In the genomic region with DNA sequence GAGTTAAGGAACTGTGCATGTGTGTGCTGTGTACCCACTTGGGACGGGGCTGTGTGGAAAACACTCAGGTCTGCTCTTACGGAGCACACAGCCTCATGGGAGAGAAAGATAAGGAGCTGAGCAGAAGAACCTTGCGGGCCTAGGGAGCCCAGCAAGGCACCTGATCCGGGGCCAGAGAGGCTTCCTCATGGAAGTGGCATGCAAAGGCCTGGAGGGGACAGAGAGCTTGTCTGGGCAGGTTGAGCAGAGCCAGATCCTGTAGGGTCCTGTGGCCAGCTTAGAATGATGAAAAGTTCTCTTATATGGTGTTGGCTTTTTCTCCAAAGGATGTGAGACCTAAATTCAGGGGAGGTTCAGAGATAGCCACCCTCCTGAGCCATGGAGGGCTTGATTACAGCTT, we compare ENCODE assay signal across 22 cellular contexts.
"Had no signal": no experiment of that assay in that cellular context is flagged by ENCODE, and none has a peak within 500 bp of the region (broad histone marks: within the 10 kb centered on the region; RNA-seq: fewer than 3 reads in every experiment).

No MANE protein-coding gene starts in this region.

- ATAC-seq: gastroesophageal sphincter; heart left ventricle; lower lobe of right lung; natural killer cell; pancreas; right cardiac atrium; stimulated activated naive CD8-positive, alpha-beta T cell treated with anti-CD3 and anti-CD28 coated beads, Interleukin-15, amount 100 ng/mL, for 72 hours had no signal

- H3K27me3 ChIP-seq: cardiac muscle cell, esophagus squamous epithelium, gastroesophageal sphincter, heart left ventricle, pancreas, tibial artery had no signal

- H3K27ac ChIP-seq: cardiac muscle cell, esophagus squamous epithelium, gastroesophageal sphincter, heart left ventricle, lower lobe of right lung, pancreas, tibial artery had no signal

- H3K9me3 Mint-ChIP-seq: activated B cell treated with CpG ODN at 0.5 μM for 24 hours; activated CD4-positive, alpha-beta memory T cell treated with anti-CD3 and anti-CD28 coated beads for 36 hours; activated naive CD4-positive, alpha-beta T cell treated with anti-CD3 and anti-CD28 coated beads for 36 hours; activated naive CD8-positive, alpha-beta T cell treated with anti-CD3 and anti-CD28 coated beads, Interleukin-2, amount 10 ng/mL, durations not matched to agents 7 days and 5 days; natural killer cell; stimulated activated naive CD8-positive, alpha-beta T cell treated with anti-CD3 and anti-CD28 coated beads, Interleukin-15, amount 100 ng/mL, for 72 hours; T-helper 1 cell treated with Interleukin-12 subunit alpha and Interleukin-12 subunit beta and Interleukin-4 antibody, amounts not matched to agents 30 μg/mL and 1 μg/mL, for 36 hours had no signal

- H3K36me3 Mint-ChIP-seq: natural killer cell had no signal

- H3K27ac Mint-ChIP-seq: activated CD4-positive, alpha-beta memory T cell treated with anti-CD3 and anti-CD28 coated beads for 36 hours; activated naive CD4-positive, alpha-beta T cell treated with anti-CD3 and anti-CD28 coated beads for 36 hours; activated naive CD8-positive, alpha-beta T cell treated with anti-CD3 and anti-CD28 coated beads, Interleukin-2, amount 10 ng/mL, durations not matched to agents 7 days and 5 days; natural killer cell; stimulated activated naive CD8-positive, alpha-beta T cell treated with anti-CD3 and anti-CD28 coated beads, Interleukin-15, amount 100 ng/mL, for 72 hours; T-helper 1 cell treated with Interleukin-12 subunit alpha and Interleukin-12 subunit beta and Interleukin-4 antibody, amounts not matched to agents 30 μg/mL and 1 μg/mL, for 36 hours had no signal

- DNase-seq: activated B cell treated with CpG ODN at 0.5 μM for 24 hours; activated CD4-positive, alpha-beta memory T cell treated with anti-CD3 and anti-CD28 coated beads for 36 hours; activated CD4-positive, alpha-beta T cell treated with anti-CD3 and anti-CD28 coated beads for 4 hours; activated effector memory CD4-positive, alpha-beta T cell treated with Interleukin-2 at 50 U/mL for 16 hours; activated naive CD4-positive, alpha-beta T cell treated with anti-CD3 and anti-CD28 coated beads for 36 hours; activated naive CD8-positive, alpha-beta T cell treated with anti-CD3 and anti-CD28 coated beads, Interleukin-2, amount 10 ng/mL, durations not matched to agents 7 days and 5 days; activated T-cell treated with anti-CD3 and anti-CD28 coated beads, Interleukin-2, amount 50 U/mL, for 48 hours; amygdala; effector CD8-positive, alpha-beta T cell; esophagus squamous epithelium; lower lobe of right lung; midbrain; natural killer cell; pancreas; right cardiac atrium; stimulated activated CD4-positive, alpha-beta T cell treated with anti-CD3 and anti-CD28 coated beads, Interleukin-4, amount 100 ng/mL, for 24 hours; stimulated activated naive CD8-positive, alpha-beta T cell treated with anti-CD3 and anti-CD28 coated beads, Interleukin-15, amount 100 ng/mL, for 72 hours; tibial artery had no signal

- H3K4me3 Mint-ChIP-seq: activated B cell treated with CpG ODN at 0.5 μM for 24 hours; activated CD4-positive, alpha-beta memory T cell treated with anti-CD3 and anti-CD28 coated beads for 36 hours; activated naive CD4-positive, alpha-beta T cell treated with anti-CD3 and anti-CD28 coated beads for 36 hours; activated naive CD8-positive, alpha-beta T cell treated with anti-CD3 and anti-CD28 coated beads, Interleukin-2, amount 10 ng/mL, durations not matched to agents 7 days and 5 days; natural killer cell; stimulated activated naive CD8-positive, alpha-beta T cell treated with anti-CD3 and anti-CD28 coated beads, Interleukin-15, amount 100 ng/mL, for 72 hours; T-helper 1 cell treated with Interleukin-12 subunit alpha and Interleukin-12 subunit beta and Interleukin-4 antibody, amounts not matched to agents 30 μg/mL and 1 μg/mL, for 36 hours had no signal

- H3K27me3 Mint-ChIP-seq: activated B cell treated with CpG ODN at 0.5 μM for 24 hours; activated CD4-positive, alpha-beta memory T cell treated with anti-CD3 and anti-CD28 coated beads for 36 hours; stimulated activated naive CD8-positive, alpha-beta T cell treated with anti-CD3 and anti-CD28 coated beads, Interleukin-15, amount 100 ng/mL, for 72 hours had no signal

- H3K36me3 ChIP-seq: cardiac muscle cell had no signal

- H3K9me3 ChIP-seq: esophagus squamous epithelium, gastroesophageal sphincter, heart left ventricle, lower lobe of right lung, pancreas, tibial artery had no signal

- H3K4me3 ChIP-seq: cardiac muscle cell, esophagus squamous epithelium, gastroesophageal sphincter, heart left ventricle, lower lobe of right lung, pancreas, tibial artery had no signal
